Comparison of ENCODE assay signal across 9 cellular contexts in genomic region chr2:177393824-177394614, GRCh38. TPM values are rescaled to one million over a fixed set of nuclear protein-coding genes. Genes with fewer than 3 reads are reported as not detected.
DNase-seq lines count a peak whose midpoint lies in the region; ATAC-seq and TF ChIP-seq lines count a peak whose summit lies in the region.
"Had no signal": no experiment of that assay in that cellular context is flagged by ENCODE, and none has a peak within 500 bp of the region (broad histone marks: within the 10 kb centered on the region; RNA-seq: fewer than 3 reads in every experiment).

No MANE protein-coding gene starts in this region.

- WGBS in aorta, 2 donors: 74 to 76% methylated on average over 8 of the region's 8 CpGs

- H3K4me2 ChIP-seq in BLaER1 treated with 17β-estradiol and CSF1 and Interleukin-3, amounts not matched to agents 10 nM and 100 nM: peak overlapping the region; percentile 85 to 98 (median 94)

- H3K27me3 Mint-ChIP-seq in IgD-negative memory B cell (no peaks in the 10 kb centered on the region), chondrocyte (ENCODE audit: low read depth) (no peaks in the 10 kb centered on the region), natural killer cell (ENCODE audit: low read depth in 2 of 2) (no peaks in the 10 kb centered on the region)

- peak overlapping the region in 6 of 11 experiments; percentile 81 to 87 (median 84); a peak in 9 of 22 replicates for H3K9ac ChIP-seq in BLaER1 treated with 17β-estradiol and CSF1 and Interleukin-3, amounts not matched to agents 10 nM and 100 nM

- H3K27ac Mint-ChIP-seq in IgD-negative memory B cell: peak overlapping the region in 1 of 3 donors; percentile 68
- peak overlapping the region; percentile 94 for H3K27ac Mint-ChIP-seq in chondrocyte (ENCODE audit: unreplicated experiment)
- H3K27ac Mint-ChIP-seq in natural killer cell: peak overlapping the region; percentile 84 to 96

- H4K20me1 ChIP-seq in BLaER1 treated with 17β-estradiol and CSF1 and Interleukin-3, amounts not matched to agents 10 nM and 100 nM: peaks cover 0 to 42% (median 12%) of the 10 kb centered on the region in 11 experiments; a peak in 11 of 22 replicates

- DNase-seq in chondrocyte (ENCODE audit: low spot score) (no peak), natural killer cell (no peak), aorta (no peak)

- H3K27ac ChIP-seq in BLaER1 treated with 17β-estradiol and CSF1 and Interleukin-3, amounts not matched to agents 10 nM and 100 nM: no peak overlapping the region
- H3K27ac ChIP-seq in aorta (ENCODE audit: low read depth in 1 of 2, low read length in 2 of 2): no peak overlapping the region

- peaks cover 0 to 30% (median 20%) of the 10 kb centered on the region in 11 experiments; a peak in 18 of 22 replicates for H3K27me3 ChIP-seq in BLaER1 treated with 17β-estradiol and CSF1 and Interleukin-3, amounts not matched to agents 10 nM and 100 nM
- no peaks in the 10 kb centered on the region for H3K27me3 ChIP-seq in aorta (ENCODE audit: control insufficient read depth in 1 of 2, insufficient read depth in 2 of 2, low read length in 1 of 2)

- peak overlapping the region; percentile 91 to 97 (median 94) for H3K4me3 Mint-ChIP-seq in IgD-negative memory B cell
- peak overlapping the region; percentile 95 for H3K4me3 Mint-ChIP-seq in chondrocyte (ENCODE audit: unreplicated experiment)
- peak overlapping the region; percentile 94 for H3K4me3 Mint-ChIP-seq in natural killer cell

- H3K9me3 Mint-ChIP-seq in IgD-negative memory B cell (no peaks in the 10 kb centered on the region), chondrocyte (ENCODE audit: low read depth) (no peaks in the 10 kb centered on the region), natural killer cell (no peaks in the 10 kb centered on the region)

- no peak for TF ChIP-seq CTCF in chondrocyte (IDR thresholded peaks at IDR 0.05)
- no peak for TF ChIP-seq CTCF in natural killer cell (IDR thresholded peaks at IDR 0.05)

- H3K4me1 Mint-ChIP-seq in IgD-negative memory B cell: peaks cover 38 to 48% (median 48%) of the 10 kb centered on the region in 3 donors
- peaks cover 63% of the 10 kb centered on the region for H3K4me1 Mint-ChIP-seq in chondrocyte (ENCODE audit: low read depth)
- peaks cover 59 to 63% of the 10 kb centered on the region in 2 donors for H3K4me1 Mint-ChIP-seq in natural killer cell

- no peak for ATAC-seq in natural killer cell
- ATAC-seq in HG02759 (IDR thresholded peaks at IDR 0.05; ENCODE audit: unreplicated experiment): no peak
- no peak for ATAC-seq in aorta (ENCODE audit: low FRiP score)
- ATAC-seq in GM21390 (IDR thresholded peaks at IDR 0.05; ENCODE audit: unreplicated experiment): no peak
- no peak for ATAC-seq in HG03521 (IDR thresholded peaks at IDR 0.05; ENCODE audit: unreplicated experiment)
- ATAC-seq: activated CD4-positive, CD25-positive, alpha-beta regulatory T cell treated with anti-CD3 and anti-CD28 coated beads, Interleukin-2, amount 50 U/mL, for 24 hours had no signal

- peak overlapping the region; percentile 67 to 85 (median 78); a peak in 19 of 20 replicates for H3K4me3 ChIP-seq in BLaER1 treated with 17β-estradiol and CSF1 and Interleukin-3, amounts not matched to agents 10 nM and 100 nM
- H3K4me3 ChIP-seq in aorta (ENCODE audit: low read length in 2 of 2): peak overlapping the region in 1 of 2 donors; percentile 81

- intact Hi-C loops in natural killer cell (cut with micrococcal nuclease) (no loop called here), aorta (cut with DNase I) (loop anchor here in 1 of 2 donors (5.0 kb wide), 1 partner anchor 227 kb away; no protein-coding TSS in a partner anchor)

- peaks cover 26 to 71% (median 33%) of the 10 kb centered on the region in 10 experiments for H3K4me1 ChIP-seq in BLaER1 treated with 17β-estradiol and CSF1 and Interleukin-3, amounts not matched to agents 10 nM and 100 nM
- peaks cover 0 to 3% of the 10 kb centered on the region in 2 donors for H3K4me1 ChIP-seq in aorta (ENCODE audit: control insufficient read depth in 1 of 2, insufficient read depth in 2 of 2, low read length in 2 of 2)

- peaks cover 5% of the 10 kb centered on the region for H3K36me3 Mint-ChIP-seq in IgD-negative memory B cell
- no peaks in the 10 kb centered on the region for H3K36me3 Mint-ChIP-seq in chondrocyte (ENCODE audit: low read depth)
- no peaks in the 10 kb centered on the region for H3K36me3 Mint-ChIP-seq in natural killer cell

- H3K36me3 ChIP-seq in BLaER1 treated with 17β-estradiol and CSF1 and Interleukin-3, amounts not matched to agents 10 nM and 100 nM: peaks cover 0 to 11% (median 7%) of the 10 kb centered on the region in 11 experiments; a peak in 5 of 22 replicates
- no peaks in the 10 kb centered on the region for H3K36me3 ChIP-seq in aorta (ENCODE audit: control insufficient read depth in 1 of 2, insufficient read depth in 2 of 2, low read length in 1 of 2)

- H3K9me3 ChIP-seq in BLaER1 treated with 17β-estradiol and CSF1 and Interleukin-3, amounts not matched to agents 10 nM and 100 nM (replicated peaks in 1 of 11): no peaks in the 10 kb centered on the region
- H3K9me3 ChIP-seq in aorta (ENCODE audit: control insufficient read depth, low read length): no peaks in the 10 kb centered on the region

RNA-seq across cellular contexts. Expression of gene AGPS, which starts 1.4 kb away (rescaled TPM):
- polyA plus RNA-seq in IgD-negative memory B cell (11.7 TPM), aorta (1 to 10 TPM; 5.3 to 6.9 TPM)
- total RNA-seq in chondrocyte (40.2 to 49.3 TPM (median 41.5 TPM) in 3 replicates), natural killer cell (10 to 100 TPM; 27.4 to 36.0 (median 35.6) TPM), aorta (10 to 100 TPM; 25.1 to 35.8 TPM)
